ENCODE assay signal across 13 cellular contexts in the genomic region with DNA sequence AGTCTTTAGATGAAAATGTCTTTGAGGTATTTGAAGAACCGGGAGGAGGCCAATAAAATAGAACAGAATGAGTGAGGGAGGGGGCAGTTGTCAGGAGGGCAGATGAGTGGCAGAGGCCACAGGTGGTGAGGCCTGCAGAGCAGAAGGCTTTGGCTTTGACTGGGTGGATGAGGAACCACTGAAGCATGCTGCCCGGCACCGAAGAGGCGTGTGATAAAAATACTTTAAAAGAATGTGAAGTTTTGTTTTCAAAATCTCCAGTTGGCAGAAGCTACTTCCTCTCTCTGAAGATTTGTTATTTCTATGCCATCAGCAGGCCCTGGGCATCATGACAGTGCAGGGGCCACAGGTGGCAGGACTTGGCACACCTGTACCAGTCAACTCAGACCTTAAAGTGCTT. TPM values are rescaled to one million over a fixed set of nuclear protein-coding genes. Genes with fewer than 3 reads are reported as not detected.
A peak's percentile ranks its signal among the peaks of the same experiment; 100 is the strongest.
DNase-seq lines count a peak whose midpoint lies in the region; ATAC-seq and TF ChIP-seq lines count a peak whose summit lies in the region.
"Had no signal": no experiment of that assay in that cellular context is flagged by ENCODE, and none has a peak within 500 bp of the region (broad histone marks: within the 10 kb centered on the region; RNA-seq: fewer than 3 reads in every experiment).

No MANE protein-coding gene starts in this region.

- H3K36me3 ChIP-seq in mammary epithelial cell (ENCODE audit: insufficient read depth, low read length) (no peaks in the 10 kb centered on the region), breast epithelium (no peaks in the 10 kb centered on the region), transverse colon (no peaks in the 10 kb centered on the region), gastroesophageal sphincter (no peaks in the 10 kb centered on the region)
- H3K36me3 ChIP-seq: vagina had no signal

- H3K79me2 ChIP-seq in mammary epithelial cell (ENCODE audit: insufficient read depth, low read length), result no peaks in the 10 kb centered on the region

- TF ChIP-seq POLR2A in breast epithelium (IDR thresholded peaks at IDR 0.05) (no peak), transverse colon (IDR thresholded peaks at IDR 0.05) (no peak), gastroesophageal sphincter (IDR thresholded peaks at IDR 0.05) (no peak)

- WGBS in mammary epithelial cell (ENCODE audit: low coverage, missing lambda C conversion rate), result 48% methylated on average over 4 of the region's 4 CpGs
- WGBS in transverse colon (ENCODE audit: low coverage in 1 of 2), 2 donors, result 17 to 35% methylated on average over 4 of the region's 4 CpGs
- 57 to 70% methylated on average over 4 of the region's 4 CpGs for WGBS in gastroesophageal sphincter (ENCODE audit: low coverage in 1 of 2), 2 donors

- no peak overlapping the region for H2AFZ ChIP-seq in mammary epithelial cell (ENCODE audit: low read depth, low read length)

- H3K4me3 ChIP-seq in mammary epithelial cell (replicated peaks in 1 of 3; ENCODE audit: insufficient read depth in 1 of 3, low read depth in 2 of 3, low read length in 3 of 3) (no peak overlapping the region), breast epithelium (no peak overlapping the region), transverse colon (no peak overlapping the region), gastroesophageal sphincter (no peak overlapping the region)
- H3K4me3 ChIP-seq: vagina had no signal

- intact Hi-C loops in mammary epithelial cell (cut with micrococcal nuclease) (no loop called here), breast epithelium (cut with DNase I; ENCODE audit: low total_unique reads) (no loop called here), transverse colon (cut with DNase I; ENCODE audit: low total_unique reads) (no loop called here)

- no peaks in the 10 kb centered on the region for H3K9me3 ChIP-seq in mammary epithelial cell (replicated peaks; ENCODE audit: insufficient read depth, low read length)
- no peaks in the 10 kb centered on the region for H3K9me3 ChIP-seq in breast epithelium
- H3K9me3 ChIP-seq in transverse colon, result no peaks in the 10 kb centered on the region
- H3K9me3 ChIP-seq in gastroesophageal sphincter, result no peaks in the 10 kb centered on the region
- H3K9me3 ChIP-seq: vagina had no signal

- no TSS peak for BruUV-seq in mammary epithelial cell (replicated peaks; lab: Mats Ljungman, UMichigan)

- POLR2A ChIA-PET in WTC11 (lab: Charles Lee), result no interaction called here

- TF ChIP-seq CTCF in mammary epithelial cell (conservative IDR thresholded peaks at IDR 0.05 in 1 of 2, IDR thresholded peaks at IDR 0.05 in 1 of 2; ENCODE audit: extremely low read depth in 1 of 2, insufficient read depth in 1 of 2, low read depth in 1 of 2, low read length in 2 of 2) (no peak), breast epithelium (IDR thresholded peaks at IDR 0.05) (no peak), WTC11 (IDR thresholded peaks at IDR 0.05) (no peak), transverse colon (IDR thresholded peaks at IDR 0.05) (no peak), gastroesophageal sphincter (IDR thresholded peaks at IDR 0.05) (no peak)

- peak overlapping the region; percentile 63 for H3K27ac Mint-ChIP-seq in WTC11

- H3K4me1 ChIP-seq in mammary epithelial cell (ENCODE audit: insufficient read depth, low read length) (no peaks in the 10 kb centered on the region), breast epithelium (no peaks in the 10 kb centered on the region), transverse colon (peaks cover 3 to 47% (median 22%) of the 10 kb centered on the region in 4 donors), gastroesophageal sphincter (no peaks in the 10 kb centered on the region)
- H3K4me1 ChIP-seq: vagina had no signal

- H3K27ac ChIP-seq in mammary epithelial cell (ENCODE audit: insufficient read depth, low read depth, low read length) (no peak overlapping the region), breast epithelium (no peak overlapping the region), transverse colon (peak overlapping the region; percentile 51 to 82 (median 80)), gastroesophageal sphincter (no peak overlapping the region)
- H3K27ac ChIP-seq: vagina had no signal

- no peaks in the 10 kb centered on the region for H3K27me3 Mint-ChIP-seq in WTC11 (ENCODE audit: low read depth)

- CTCF ChIA-PET in mammary epithelial cell (lab: Charles Lee; ENCODE audit: low non-redundant PET) (no interaction called here), WTC11 (lab: Charles Lee) (interaction anchor here (2.1 kb wide), 1 partner anchor 136 kb away, joined by 5 read pairs; no protein-coding TSS in a partner anchor)

- dilution Hi-C loops in mammary epithelial cell (cut with HindIII; ENCODE audit: low sequenced_read_pairs), result no loop called here

- TF ChIP-seq EP300 in transverse colon (IDR thresholded peaks at IDR 0.05; ENCODE audit: low read depth), result no peak
- no peak for TF ChIP-seq EP300 in gastroesophageal sphincter (IDR thresholded peaks at IDR 0.05)

- H3K36me3 Mint-ChIP-seq in WTC11, result no peaks in the 10 kb centered on the region

- H3K27me3 ChIP-seq in mammary epithelial cell (ENCODE audit: insufficient read depth, low read length) (no peaks in the 10 kb centered on the region), breast epithelium (no peaks in the 10 kb centered on the region), transverse colon (no peaks in the 10 kb centered on the region), gastroesophageal sphincter (no peaks in the 10 kb centered on the region)
- H3K27me3 ChIP-seq: vagina had no signal

- ATAC-seq in HG03095 (IDR thresholded peaks at IDR 0.05; ENCODE audit: unreplicated experiment) (peak; percentile 72), WTC11 (peak; percentile 18; the same call in 1 of the 2 replicates), gastroesophageal sphincter (no peak)

- H3K4me1 Mint-ChIP-seq in WTC11, result peaks cover 70% of the 10 kb centered on the region

- H4K20me1 ChIP-seq in mammary epithelial cell (ENCODE audit: insufficient read depth, low read length), result no peaks in the 10 kb centered on the region

- H3K9me3 Mint-ChIP-seq in WTC11, result peaks cover 5% of the 10 kb centered on the region; the same call in 1 of the 2 replicates
- H3K9me3 Mint-ChIP-seq: nephron progenitor cell had no signal

- H3K4me3 Mint-ChIP-seq in WTC11, result no peak overlapping the region
- H3K4me3 Mint-ChIP-seq: nephron progenitor cell had no signal

- in situ Hi-C loops in mammary epithelial cell (cut with MboI; ENCODE audit: low sequenced_read_pairs in 2 of 2), result no loop called here
- in situ Hi-C loops in transverse colon (cut with MboI; ENCODE audit: low pct_ligation_motif_present in 1 of 4, low pct_unique_long_range_greater_than_20kb in 1 of 4, low sequenced_read_pairs in 3 of 4), result no loop called here

- H3K4me2 ChIP-seq in mammary epithelial cell (ENCODE audit: insufficient read depth, low read depth, low read length), result no peak overlapping the region

- peak; percentile 4 for DNase-seq in mammary epithelial cell
- DNase-seq in breast epithelium (ENCODE audit: low spot score in 2 of 2), result no peak
- DNase-seq in WTC11 (ENCODE audit: low spot score), result no peak
- DNase-seq in transverse colon, result peak; percentile 63
- no peak for DNase-seq in SIG-M5 treated with dmso at 0.1 percent for 504 hours (lab: John Stamatoyannopoulos, UW; ENCODE audit: unreplicated experiment)
- DNase-seq in iPS-NIHi7 (ENCODE audit: extremely low spot score), result no peak
- DNase-seq: activated CD8-positive, alpha-beta memory T cell treated with anti-CD3 and anti-CD28 coated beads, Interleukin-2, amount 50 U/mL, for 48 hours; nephron progenitor cell had no signal

- H3K9ac ChIP-seq in mammary epithelial cell (ENCODE audit: insufficient read depth, low read length), result no peak overlapping the region

TF ChIP-seq in WTC11, 78 proteins besides CTCF, POLR2A, EP300 and RAD21:
- TF ChIP-seq FOXJ3 (CRISPR knock-in tag; IDR thresholded peaks at IDR 0.05; ENCODE audit: borderline replicate concordance), result no peak
- no peak for TF ChIP-seq TEAD4 (CRISPR knock-in tag; IDR thresholded peaks at IDR 0.05)
- no peak for TF ChIP-seq IRF2 (CRISPR knock-in tag; IDR thresholded peaks at IDR 0.05; ENCODE audit: borderline replicate concordance, low read depth)
- no peak for TF ChIP-seq SMAD4 (CRISPR knock-in tag; IDR thresholded peaks at IDR 0.05)
- TF ChIP-seq, protein P1, sequence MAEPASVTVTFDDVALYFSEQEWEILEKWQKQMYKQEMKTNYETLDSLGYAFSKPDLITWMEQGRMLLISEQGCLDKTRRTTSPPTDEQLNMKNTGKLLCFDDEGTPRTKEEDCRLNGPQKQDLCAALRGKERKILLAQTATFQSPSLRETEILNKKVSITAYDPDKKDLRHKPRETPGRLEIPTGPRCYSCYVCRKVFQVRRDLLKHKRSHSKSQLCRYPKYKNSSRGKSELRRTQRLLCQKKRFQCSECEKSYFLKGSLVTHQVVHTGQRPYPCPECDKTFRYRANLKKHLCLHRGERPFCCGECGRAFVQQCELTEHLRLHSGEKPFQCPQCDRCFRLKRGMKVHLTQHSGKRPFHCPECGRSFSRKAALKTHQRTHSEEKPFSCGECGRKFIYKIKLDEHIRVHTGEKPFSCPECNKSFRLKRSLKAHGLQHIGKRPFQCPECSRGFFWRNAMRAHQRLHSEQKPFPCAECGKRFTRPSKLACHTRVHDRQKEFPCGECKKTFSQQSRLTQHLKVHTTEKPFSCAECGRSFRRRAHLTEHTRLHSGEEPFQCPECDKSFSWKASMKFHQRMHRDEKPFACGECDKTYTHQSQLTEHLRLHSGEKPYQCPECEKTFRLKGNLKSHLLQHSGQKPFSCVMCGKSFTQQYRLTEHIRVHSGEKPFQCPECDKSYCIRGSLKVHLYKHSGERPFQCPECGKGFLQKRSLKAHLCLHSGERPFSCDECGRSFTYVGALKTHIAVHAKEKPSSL (CRISPR knock-in tag; conservative IDR thresholded peaks at IDR 0.05), result no peak

RNA-seq across cellular contexts. Expression of a gene that starts 6.3 kb away (rescaled TPM):
- not detected for total RNA-seq in mammary epithelial cell
- not detected for polyA plus RNA-seq in mammary epithelial cell
- not detected for polyA minus RNA-seq in mammary epithelial cell
- total RNA-seq in breast epithelium, result 1 to 10 TPM in 1 of 3 donors, not detected in 2; 3.9 TPM
- not detected in 3 replicates for total RNA-seq in WTC11 (2021)
- total RNA-seq in transverse colon, result 100 to 1,000 TPM in 3 of 4 donors, 1 to 10 TPM in 1; 3.8 to 628 (median 426) TPM
- not detected for total RNA-seq in gastroesophageal sphincter
- total RNA-seq: chondrocyte, glomerular endothelial cell, vagina had no signal

RNA-seq across cellular contexts. Expression of a gene that starts 16.3 kb away (rescaled TPM):
- not detected for total RNA-seq in mammary epithelial cell
- not detected for polyA plus RNA-seq in mammary epithelial cell
- not detected for polyA minus RNA-seq in mammary epithelial cell
- not detected for total RNA-seq in breast epithelium
- total RNA-seq in WTC11 (2021), result not detected in 3 replicates
- not detected for total RNA-seq in transverse colon
- not detected for total RNA-seq in gastroesophageal sphincter
- total RNA-seq: chondrocyte, glomerular endothelial cell, vagina had no signal

RNA-seq across cellular contexts. Expression of a gene that starts 43.2 kb away (rescaled TPM):
- total RNA-seq in mammary epithelial cell (not detected), breast epithelium (1 to 10 TPM in 2 of 3 donors, not detected in 1; 1.5 to 1.6 TPM), WTC11 (2021) (0.17 to 0.71 TPM (median 0.32 TPM) in 3 replicates), transverse colon (10 to 100 TPM in 2 of 4 donors, not detected in 2; 32.2 to 49.4 TPM), gastroesophageal sphincter (under 1 TPM in 2 of 4 donors, not detected in 2; 0.12 to 0.40 TPM)
- polyA plus RNA-seq in mammary epithelial cell, result not detected
- not detected for polyA minus RNA-seq in mammary epithelial cell
- total RNA-seq: chondrocyte, glomerular endothelial cell, vagina had no signal

Comparison
In these comparisons a context has a peak if more than half of its experiments do, and no peak if none do; other contexts are left out.
1. DNase-seq: peak in mammary epithelial cell (single experiment) and transverse colon (single experiment); none in breast epithelium (0 of 2), WTC11 (single experiment), SIG-M5 treated with dmso at 0.1 percent for 504 hours (single experiment) and iPS-NIHi7 (single experiment).
2. H3K27ac ChIP-seq: peak in transverse colon (4 of 4); none in mammary epithelial cell (single experiment), breast epithelium (0 of 2) and gastroesophageal sphincter (0 of 4).